In genomic region chr6:35727935-35728662, GRCh38 we compare ENCODE assay signal across 8 cellular contexts. TPM values are rescaled to one million over a fixed set of nuclear protein-coding genes. Genes with fewer than 3 reads are reported as not detected.
DNase-seq lines count a peak whose midpoint lies in the region; ATAC-seq and TF ChIP-seq lines count a peak whose summit lies in the region.

No MANE protein-coding gene starts in this region.

- intact Hi-C loops in stomach (cut with DNase I; ENCODE audit: low total_unique reads): no loop called here

- ATAC-seq in GM21619 (IDR thresholded peaks at IDR 0.05; ENCODE audit: unreplicated experiment): peak; percentile 41

- H3K4me1 ChIP-seq in neural progenitor cell: peaks cover 64% of the 10 kb centered on the region
- H3K4me1 ChIP-seq in stomach: peaks cover 82 to 92% (median 90%) of the 10 kb centered on the region in 4 donors

- H3K27me3 Mint-ChIP-seq in neural progenitor cell (ENCODE audit: insufficient read depth, low read depth): peaks cover 10% of the 10 kb centered on the region

- H3K36me3 Mint-ChIP-seq in neural progenitor cell: no peaks in the 10 kb centered on the region

- H3K27me3 ChIP-seq in neural progenitor cell (peaks cover 11% of the 10 kb centered on the region), stomach (no peaks in the 10 kb centered on the region)

- WGBS in stomach, 5 donors: 1 to 3% (median 2%) methylated on average over 18 to 57 of the region's 57 CpGs

- H3K79me2 ChIP-seq in neural progenitor cell (ENCODE audit: low read depth): no peaks in the 10 kb centered on the region

- H3F3A ChIP-seq in neural progenitor cell (ENCODE audit: low read depth): peaks cover 78% of the 10 kb centered on the region

- peak overlapping the region; percentile 100 for H3K4me2 ChIP-seq in neural progenitor cell

- peaks cover 79% of the 10 kb centered on the region for H3K4me1 Mint-ChIP-seq in neural progenitor cell

- H3K9ac ChIP-seq in neural progenitor cell: peak overlapping the region; percentile 54

- H3K27ac Mint-ChIP-seq in neural progenitor cell: peak overlapping the region; percentile 83

- H3K36me3 ChIP-seq in neural progenitor cell: no peaks in the 10 kb centered on the region
- H3K36me3 ChIP-seq in stomach: no peaks in the 10 kb centered on the region

- TF ChIP-seq EP300 in stomach (IDR thresholded peaks at IDR 0.05): peak; percentile 98

- peak overlapping the region; percentile 80 for H2AFZ ChIP-seq in neural progenitor cell (replicated peaks)

- TF ChIP-seq POLR2A in stomach (IDR thresholded peaks at IDR 0.05): peak in 1 of 4 donors; percentile 61

- no peaks in the 10 kb centered on the region for H4K20me1 ChIP-seq in neural progenitor cell (ENCODE audit: low read depth)

- peak overlapping the region; percentile 87 for H3K4me3 Mint-ChIP-seq in neural progenitor cell

- H3K9me3 ChIP-seq in neural progenitor cell (ENCODE audit: low read depth): no peaks in the 10 kb centered on the region
- no peaks in the 10 kb centered on the region for H3K9me3 ChIP-seq in stomach

- TF ChIP-seq CTCF in foreskin fibroblast (IDR thresholded peaks at IDR 0.05; ENCODE audit: low read depth, low read length) (no peak), neural progenitor cell (IDR thresholded peaks at IDR 0.05) (no peak), stomach (IDR thresholded peaks at IDR 0.05) (no peak)

- peak; percentile 84 for DNase-seq in DMS 273 treated with DMSO at 0.1 percent for 48 hours (lab: John Stamatoyannopoulos, UW)
- peak; percentile 33 for DNase-seq in LoVo (ENCODE audit: low spot score)
- DNase-seq in SIG-M5 (lab: John Stamatoyannopoulos, UW): peak; percentile 47
- peak; percentile 75 for DNase-seq in activated gamma-delta T cell treated with anti-CD3 and anti-CD28 coated beads, Interleukin-2, amount 50 U/mL, for 16 hours (ENCODE audit: low read depth)
- DNase-seq in foreskin fibroblast: peak; percentile 99
- peak; percentile 84 for DNase-seq in neural progenitor cell (ENCODE audit: low spot score)
- peak; percentile 96 for DNase-seq in stomach

- no peaks in the 10 kb centered on the region for H3K9me3 Mint-ChIP-seq in neural progenitor cell

- H3K27ac ChIP-seq in neural progenitor cell: peak overlapping the region; percentile 33
- peak overlapping the region; percentile 98 to 100 (median 100) for H3K27ac ChIP-seq in stomach

- H3K4me3 ChIP-seq in foreskin fibroblast (ENCODE audit: low read depth in 1 of 2, low read length in 2 of 2) (peak overlapping the region; percentile 61 to 65), neural progenitor cell (peak overlapping the region; percentile 88), stomach (peak overlapping the region; percentile 25 to 50 (median 44))

RNA-seq across cellular contexts. Expression of gene ARMC12, which starts 8.7 kb away (rescaled TPM):
- total RNA-seq in neural progenitor cell (ENCODE audit: low replicate concordance) (1.0 and 1.9 TPM in 2 replicates), stomach (not detected)
- 1 to 10 TPM; 1.1 to 2.5 (median 2.0) TPM for polyA plus RNA-seq in stomach

RNA-seq across cellular contexts. Expression of gene FKBP5, which starts 39.4 kb away (rescaled TPM):
- 19.8 and 20.9 TPM in 2 replicates for total RNA-seq in neural progenitor cell (ENCODE audit: low replicate concordance)
- total RNA-seq in stomach: 100 to 1,000 TPM in 4 of 5 donors, 10 to 100 TPM in 1; 68.1 to 209 (median 168) TPM
- polyA plus RNA-seq in stomach: 10 to 100 TPM; 89.2 to 97.2 (median 91.1) TPM

RNA-seq across cellular contexts. Expression of gene CLPSL2, which starts 48.3 kb away (rescaled TPM):
- total RNA-seq in neural progenitor cell (ENCODE audit: low replicate concordance) (1.4 TPM in 1 of 2 replicates, not detected in the other), stomach (not detected)
- not detected for polyA plus RNA-seq in stomach

RNA-seq across cellular contexts. Expression of gene CLPSL1, which starts 52.7 kb away (rescaled TPM):
- total RNA-seq in neural progenitor cell (ENCODE audit: low replicate concordance) (not detected in 2 replicates), stomach (not detected)
- polyA plus RNA-seq in stomach: not detected

Comparison
In these comparisons a context has a peak if more than half of its experiments do, and no peak if none do; other contexts are left out.
1. Peak in every context shown above with its lines: DNase-seq, ATAC-seq, H3K4me3 ChIP-seq and H3K27ac ChIP-seq.
2. DNase-seq: peak in every context shown above with its lines; median percentile 99 in foreskin fibroblast; 96 in stomach; 84 in DMS 273 treated with DMSO at 0.1 percent for 48 hours; 84 in neural progenitor cell; 75 in activated gamma-delta T cell treated with anti-CD3 and anti-CD28 coated beads, Interleukin-2, amount 50 U/mL, for 16 hours; 47 in SIG-M5; 33 in LoVo.